1 cellular context compared by ENCODE assay signal in genomic region chr19:43563816-43564215, GRCh38.
TF ChIP-seq lines count a peak whose summit lies in the region.

No MANE protein-coding gene starts in this region.

TF ChIP-seq in SK-N-SH, 30 proteins besides CTCF, POLR2A, EP300 and RAD21 (continued from another document):
- TF ChIP-seq, protein P1, sequence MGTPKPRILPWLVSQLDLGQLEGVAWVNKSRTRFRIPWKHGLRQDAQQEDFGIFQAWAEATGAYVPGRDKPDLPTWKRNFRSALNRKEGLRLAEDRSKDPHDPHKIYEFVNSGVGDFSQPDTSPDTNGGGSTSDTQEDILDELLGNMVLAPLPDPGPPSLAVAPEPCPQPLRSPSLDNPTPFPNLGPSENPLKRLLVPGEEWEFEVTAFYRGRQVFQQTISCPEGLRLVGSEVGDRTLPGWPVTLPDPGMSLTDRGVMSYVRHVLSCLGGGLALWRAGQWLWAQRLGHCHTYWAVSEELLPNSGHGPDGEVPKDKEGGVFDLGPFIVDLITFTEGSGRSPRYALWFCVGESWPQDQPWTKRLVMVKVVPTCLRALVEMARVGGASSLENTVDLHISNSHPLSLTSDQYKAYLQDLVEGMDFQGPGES (IDR thresholded peaks at IDR 0.05; ENCODE audit: low read depth, low read length): no peak
- no peak for TF ChIP-seq SIN3A (IDR thresholded peaks at IDR 0.05; ENCODE audit: borderline replicate concordance, low read depth, low read length)
- no peak for TF ChIP-seq ZBTB33 (IDR thresholded peaks at IDR 0.05; ENCODE audit: borderline replicate concordance, low read depth)
- no peak for TF ChIP-seq GATA2 (CRISPR knock-in tag; IDR thresholded peaks at IDR 0.05)
- no peak for TF ChIP-seq USF1 (IDR thresholded peaks at IDR 0.05; ENCODE audit: borderline replicate concordance, low read depth)
- TF ChIP-seq, protein P2, sequence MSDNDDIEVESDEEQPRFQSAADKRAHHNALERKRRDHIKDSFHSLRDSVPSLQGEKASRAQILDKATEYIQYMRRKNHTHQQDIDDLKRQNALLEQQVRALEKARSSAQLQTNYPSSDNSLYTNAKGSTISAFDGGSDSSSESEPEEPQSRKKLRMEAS (IDR thresholded peaks at IDR 0.05; ENCODE audit: low read depth): no peak
